1 cellular context compared by ENCODE assay signal in genomic region chr11:12706531-12707499, GRCh38.
TF ChIP-seq lines count a peak whose summit lies in the region.

No MANE protein-coding gene starts in this region.

TF ChIP-seq in IMR-90, 13 proteins besides CTCF, POLR2A, EP300 and RAD21 (continued from another document):
- no peak for TF ChIP-seq MXI1 (IDR thresholded peaks at IDR 0.05; ENCODE audit: borderline replicate concordance, low read depth, low read length)
